Comparison of ENCODE assay signal across 8 cellular contexts in the genomic region with DNA sequence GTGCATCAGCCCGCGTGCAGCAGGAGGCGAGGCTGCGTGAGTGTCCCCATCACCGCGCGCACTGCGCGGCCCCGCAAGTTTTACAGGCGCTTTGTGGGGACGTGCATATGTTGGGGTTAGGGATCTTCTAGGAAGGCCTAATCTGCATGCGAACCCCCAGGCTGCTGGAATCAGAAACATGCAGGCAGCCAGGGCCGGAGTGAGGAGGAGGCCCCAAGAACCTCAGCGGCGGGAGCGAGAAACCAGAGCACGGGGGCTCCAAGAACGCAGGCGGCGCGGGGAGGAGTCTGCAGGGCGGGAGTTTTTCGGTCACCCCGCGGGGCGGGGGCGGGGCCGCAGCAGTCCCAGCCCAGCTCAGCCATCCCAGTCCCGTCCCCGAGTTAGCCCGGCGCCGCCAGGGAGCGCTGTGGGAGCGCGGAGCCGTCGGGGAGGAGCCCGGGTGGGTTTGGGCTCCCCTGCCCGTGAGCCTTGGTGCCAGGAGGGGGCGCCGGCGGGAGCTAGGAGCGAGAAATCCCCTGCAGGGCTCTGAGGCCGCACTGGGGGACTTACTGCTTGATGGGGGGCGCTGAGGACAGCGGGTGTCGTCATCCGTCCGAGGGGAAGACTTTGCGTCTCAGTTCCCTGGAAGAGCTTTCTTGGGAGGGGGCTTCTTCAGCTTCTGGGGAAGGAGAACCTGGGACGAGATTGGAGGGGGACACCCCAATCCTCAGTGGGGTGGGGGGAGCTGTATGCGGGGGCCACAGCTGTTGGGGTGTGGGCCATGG. TPM values are rescaled to one million over a fixed set of nuclear protein-coding genes. Genes with fewer than 3 reads are reported as not detected.
DNase-seq lines count a peak whose midpoint lies in the region; ATAC-seq and TF ChIP-seq lines count a peak whose summit lies in the region.

No MANE protein-coding gene starts in this region.

- intact Hi-C loops in posterior cingulate gyrus (cut with DNase I) = no loop called here

- TF ChIP-seq CTCF in type B pancreatic cell (conservative IDR thresholded peaks at IDR 0.05) = peak; percentile 97

- H3K4me1 Mint-ChIP-seq in type B pancreatic cell (ENCODE audit: unreplicated experiment) = peaks cover 17% of the 10 kb centered on the region

- peak; percentile 81 for ATAC-seq in GM21825 (IDR thresholded peaks at IDR 0.05; ENCODE audit: unreplicated experiment)

- H3K36me3 Mint-ChIP-seq in type B pancreatic cell = no peaks in the 10 kb centered on the region

- DNase-seq in D341Med (ENCODE audit: low spot score) (peak; percentile 96), MV-4-11 (lab: John Stamatoyannopoulos, UW) (peak; percentile 91), SK-MEL-5 (ENCODE audit: low read depth, low spot score) (peak; percentile 87), glomerular visceral epithelial cell (ENCODE audit: extremely low spot score) (peak; percentile 92), posterior cingulate gyrus (peak in 7 of 10 donors; percentile 41 to 93 (median 55)), type B pancreatic cell (ENCODE audit: extremely low spot score, unreplicated experiment) (peak; percentile 99)
- peak; percentile 82 to 94 (median 90) for DNase-seq in activated naive CD4-positive, alpha-beta T cell (lab: John Stamatoyannopoulos, UW)

- H3K4me3 Mint-ChIP-seq in type B pancreatic cell = peak overlapping the region; percentile 83

- H3K27me3 Mint-ChIP-seq in type B pancreatic cell = peaks cover 9% of the 10 kb centered on the region

- H3K27ac Mint-ChIP-seq in type B pancreatic cell = peak overlapping the region; percentile 48

- H3K9me3 Mint-ChIP-seq in type B pancreatic cell = no peaks in the 10 kb centered on the region

- in situ Hi-C loops in SK-MEL-5 (cut with HindIII; ENCODE audit: low pct_unique_long_range_greater_than_20kb, low sequenced_read_pairs) = no loop called here

RNA-seq across cellular contexts. Expression of a gene that starts 0.9 kb away (rescaled TPM):
- 2.7 and 4.8 TPM in 2 replicates for total RNA-seq in SK-MEL-5 (2014; rRNA removed; shearing (Covaris generic))
- 5.8 and 6.0 TPM in 2 replicates for polyA plus RNA-seq in SK-MEL-5 (2015; cell fraction: cytosol; rRNA removed)
- 2.8 and 3.1 TPM in 2 replicates for polyA plus RNA-seq in SK-MEL-5 (2015; cell fraction: nucleus; rRNA removed)
- 2.8 and 5.4 TPM in 2 replicates for total RNA-seq in type B pancreatic cell (ENCODE audit: low replicate concordance)

RNA-seq across cellular contexts. Expression of a gene that starts 13.0 kb away (rescaled TPM):
- 51.6 and 52.9 TPM in 2 replicates for total RNA-seq in SK-MEL-5 (2014; rRNA removed; shearing (Covaris generic))
- polyA plus RNA-seq in SK-MEL-5 (2015; cell fraction: cytosol; rRNA removed) = 50.0 and 53.6 TPM in 2 replicates
- 158 and 202 TPM in 2 replicates for polyA plus RNA-seq in SK-MEL-5 (2015; cell fraction: nucleus; rRNA removed)
- total RNA-seq in type B pancreatic cell (ENCODE audit: low replicate concordance) = 38.6 and 45.0 TPM in 2 replicates

RNA-seq across cellular contexts. Expression of a gene that starts 19.4 kb away (rescaled TPM):
- 2.0 and 3.1 TPM in 2 replicates for total RNA-seq in SK-MEL-5 (2014; rRNA removed; shearing (Covaris generic))
- polyA plus RNA-seq in SK-MEL-5 (2015; cell fraction: cytosol; rRNA removed) = 1.1 and 1.9 TPM in 2 replicates
- 18.8 and 21.0 TPM in 2 replicates for polyA plus RNA-seq in SK-MEL-5 (2015; cell fraction: nucleus; rRNA removed)
- 3.3 and 5.2 TPM in 2 replicates for total RNA-seq in type B pancreatic cell (ENCODE audit: low replicate concordance)

RNA-seq across cellular contexts. Expression of a gene that starts 35.6 kb away (rescaled TPM):
- not detected in 2 replicates for total RNA-seq in SK-MEL-5 (2014; rRNA removed; shearing (Covaris generic))
- polyA plus RNA-seq in SK-MEL-5 (2015; cell fraction: cytosol; rRNA removed) = 0.39 TPM in 1 of 2 replicates, not detected in the other
- polyA plus RNA-seq in SK-MEL-5 (2015; cell fraction: nucleus; rRNA removed) = not detected in 2 replicates
- total RNA-seq in type B pancreatic cell (ENCODE audit: low replicate concordance) = 0.87 and 1.4 TPM in 2 replicates

RNA-seq across cellular contexts. Expression of a gene that starts 47.3 kb away (rescaled TPM):
- 3.0 and 3.3 TPM in 2 replicates for total RNA-seq in SK-MEL-5 (2014; rRNA removed; shearing (Covaris generic))
- 4.9 and 5.0 TPM in 2 replicates for polyA plus RNA-seq in SK-MEL-5 (2015; cell fraction: cytosol; rRNA removed)
- 0.11 and 2.3 TPM in 2 replicates for polyA plus RNA-seq in SK-MEL-5 (2015; cell fraction: nucleus; rRNA removed)
- total RNA-seq in type B pancreatic cell (ENCODE audit: low replicate concordance) = 6.6 and 16.3 TPM in 2 replicates

Comparison
In these comparisons a context has a peak if more than half of its experiments do, and no peak if none do; other contexts are left out.
1. Peak in every context shown above with its lines: DNase-seq and ATAC-seq.